ENCODE assay signal across 18 cellular contexts in the genomic region with DNA sequence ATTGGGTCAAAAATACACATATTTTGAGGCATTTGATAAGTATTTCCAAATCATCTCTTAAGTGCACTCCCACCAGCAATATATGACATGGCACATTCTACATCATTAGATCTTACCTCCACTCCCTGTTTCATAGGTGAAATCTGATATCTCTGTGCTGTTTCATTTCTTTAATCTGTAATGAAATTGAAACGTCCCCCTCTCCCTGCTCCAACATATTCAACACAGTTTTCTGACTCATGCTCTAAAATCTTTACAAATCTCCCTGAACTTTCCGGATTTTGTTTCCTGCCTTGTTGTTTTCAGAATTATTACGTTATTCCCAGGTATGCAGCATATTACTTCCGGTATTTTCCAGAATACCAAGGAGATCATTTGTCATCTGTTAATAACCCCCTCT.
DNase-seq lines count a peak whose midpoint lies in the region; ATAC-seq and TF ChIP-seq lines count a peak whose summit lies in the region.
"Had no signal": no experiment of that assay in that cellular context is flagged by ENCODE, and none has a peak within 500 bp of the region (broad histone marks: within the 10 kb centered on the region; RNA-seq: fewer than 3 reads in every experiment).

No MANE protein-coding gene starts in this region.

- no peak for TF ChIP-seq POLR2A in uterus (IDR thresholded peaks at IDR 0.05)

- H3K36me3 ChIP-seq in SJSA1 (no peaks in the 10 kb centered on the region), uterus (no peaks in the 10 kb centered on the region)
- H3K36me3 ChIP-seq: brain microvascular endothelial cell, Peyer's patch, upper lobe of left lung had no signal

- H3K4me1 Mint-ChIP-seq in progenitor cell of endocrine pancreas (ENCODE audit: low read depth): peaks cover 7% of the 10 kb centered on the region

- H3K9me3 ChIP-seq in SJSA1 (replicated peaks) (no peaks in the 10 kb centered on the region), uterus (no peaks in the 10 kb centered on the region)
- H3K9me3 ChIP-seq: Peyer's patch, upper lobe of left lung had no signal

- no peaks in the 10 kb centered on the region for H3K27me3 ChIP-seq in SJSA1 (replicated peaks)
- no peaks in the 10 kb centered on the region for H3K27me3 ChIP-seq in uterus
- H3K27me3 ChIP-seq: brain microvascular endothelial cell had no signal

- intact Hi-C loops in uterus (cut with DNase I; ENCODE audit: low total_unique reads): no loop called here

- DNase-seq in ELR (ENCODE audit: low read depth) (peak; percentile 54), SJSA1 (ENCODE audit: low read depth in 1 of 2, low spot score in 2 of 2) (peak in 1 of 2 experiments; percentile 19), epithelial cell of esophagus (ENCODE audit: low read depth) (peak; percentile 21), progenitor cell of endocrine pancreas (ENCODE audit: low spot score, unreplicated experiment) (no peak), NCI-H82 treated with DMSO at 0.1 percent for 48 hours (lab: John Stamatoyannopoulos, UW; ENCODE audit: unreplicated experiment) (no peak), uterus (no peak)
- DNase-seq: activated CD4-positive, alpha-beta T cell treated with anti-CD3 and anti-CD28 coated beads, Interleukin-2, amount 50 U/mL, for 1 hour; brain microvascular endothelial cell; GF-D8; NCI-H1436 treated with DMSO at 0.1 percent for 48 hours; NCI-H510A; Peyer's patch; retina; stimulated activated CD4-positive, alpha-beta T cell treated with anti-CD3 and anti-CD28 coated beads, Interleukin-2, amount 100 ng/mL, for 24 hours; upper lobe of left lung had no signal

- H3K4me3 ChIP-seq in SJSA1: no peak overlapping the region
- H3K4me3 ChIP-seq in epithelial cell of esophagus (ENCODE audit: low read length): no peak overlapping the region
- H3K4me3 ChIP-seq in uterus: no peak overlapping the region
- H3K4me3 ChIP-seq: Peyer's patch had no signal

- H3K27ac Mint-ChIP-seq in progenitor cell of endocrine pancreas: no peak overlapping the region
- H3K27ac Mint-ChIP-seq: CD14-positive monocyte, endodermal cell had no signal

- H3K4me1 ChIP-seq in SJSA1 (replicated peaks): peaks cover 29% of the 10 kb centered on the region
- no peaks in the 10 kb centered on the region for H3K4me1 ChIP-seq in uterus

- H3K27me3 Mint-ChIP-seq in progenitor cell of endocrine pancreas: peaks cover 76% of the 10 kb centered on the region

- no peak for TF ChIP-seq CTCF in epithelial cell of esophagus (IDR thresholded peaks at IDR 0.05; ENCODE audit: insufficient read depth, low read depth, low read length, missing control alignments)
- TF ChIP-seq CTCF in progenitor cell of endocrine pancreas (IDR thresholded peaks at IDR 0.05; ENCODE audit: unreplicated experiment): no peak
- TF ChIP-seq CTCF in uterus (IDR thresholded peaks at IDR 0.05): no peak

- no peak for ATAC-seq in HG03520 (IDR thresholded peaks at IDR 0.05; ENCODE audit: unreplicated experiment)

- H3K27ac ChIP-seq in SJSA1: peak overlapping the region; percentile 80; the same call in 1 of the 2 replicates
- H3K27ac ChIP-seq in uterus: no peak overlapping the region
- H3K27ac ChIP-seq: Peyer's patch, upper lobe of left lung had no signal

- peak overlapping the region; percentile 2 for H3K4me3 Mint-ChIP-seq in progenitor cell of endocrine pancreas (ENCODE audit: low read depth)

- no peaks in the 10 kb centered on the region for H3K9me3 Mint-ChIP-seq in progenitor cell of endocrine pancreas (ENCODE audit: low read depth)
- H3K9me3 Mint-ChIP-seq: endodermal cell had no signal

- no peaks in the 10 kb centered on the region for H3K36me3 Mint-ChIP-seq in progenitor cell of endocrine pancreas (ENCODE audit: insufficient read depth)

Comparison
In these comparisons a context has a peak if more than half of its experiments do, and no peak if none do; other contexts are left out.
1. DNase-seq: peak in ELR (single experiment) and epithelial cell of esophagus (single experiment); none in progenitor cell of endocrine pancreas (single experiment), NCI-H82 treated with DMSO at 0.1 percent for 48 hours (single experiment) and uterus (0 of 2).